ENCODE assay signal across 23 cellular contexts in genomic region chr21:33890187-33890586, GRCh38.
"Had no signal": no experiment of that assay in that cellular context is flagged by ENCODE, and none has a peak within 500 bp of the region (broad histone marks: within the 10 kb centered on the region; RNA-seq: fewer than 3 reads in every experiment).

No MANE protein-coding gene starts in this region.

- H3K4me1 ChIP-seq: colonic mucosa, foreskin keratinocyte had no signal

- H3K4me3 ChIP-seq: colonic mucosa, coronary artery, dorsolateral prefrontal cortex, esophagus muscularis mucosa, esophagus squamous epithelium, gastrocnemius medialis, gastroesophageal sphincter, heart left ventricle, heart right ventricle had no signal

- DNase-seq: colonic mucosa; cortex of kidney; dermis blood vessel endothelial cell; dorsolateral prefrontal cortex; effector CD4-positive, alpha-beta T cell; effector CD8-positive, alpha-beta T cell; effector memory CD4-positive, alpha-beta T cell; effector memory CD8-positive, alpha-beta T cell; endodermal cell; erythroblast; esophagus squamous epithelium; foreskin fibroblast; foreskin keratinocyte; foreskin melanocyte; gastrocnemius medialis; glutamatergic neuron; head of caudate nucleus; heart left ventricle; heart right ventricle had no signal

- H3K9me3 ChIP-seq: colonic mucosa, esophagus muscularis mucosa, esophagus squamous epithelium, gastrocnemius medialis, gastroesophageal sphincter, heart left ventricle, heart right ventricle had no signal

- H3K36me3 ChIP-seq: colonic mucosa, esophagus muscularis mucosa, esophagus squamous epithelium, gastrocnemius medialis, gastroesophageal sphincter, heart left ventricle, heart right ventricle had no signal

- H3K27ac ChIP-seq: colonic mucosa, coronary artery, dorsolateral prefrontal cortex, epithelial cell of prostate, esophagus muscularis mucosa, esophagus squamous epithelium, foreskin keratinocyte, gastrocnemius medialis, gastroesophageal sphincter, heart left ventricle, heart right ventricle had no signal
